1 cellular context compared by ENCODE assay signal in genomic region chr20:56805313-56805712, GRCh38.
TF ChIP-seq lines count a peak whose summit lies in the region.

No MANE protein-coding gene starts in this region.

TF ChIP-seq in H1, 55 proteins besides CTCF, POLR2A, EP300 and RAD21:
- TF ChIP-seq CHD1 (IDR thresholded peaks at IDR 0.05; ENCODE audit: low read depth, low read length) (no peak), KDM4A (IDR thresholded peaks at IDR 0.05; ENCODE audit: low read depth, low read length, severe bottlenecking) (no peak), MAX (IDR thresholded peaks at IDR 0.05) (no peak), SIX5 (IDR thresholded peaks at IDR 0.05; ENCODE audit: low read depth, low read length) (no peak), GABPA (IDR thresholded peaks at IDR 0.05; ENCODE audit: borderline replicate concordance, insufficient read depth, low read length) (no peak), GTF2F1 (IDR thresholded peaks at IDR 0.05; ENCODE audit: borderline replicate concordance, low read depth, low read length) (no peak), RNF2 (IDR thresholded peaks at IDR 0.05; ENCODE audit: borderline replicate concordance, low read depth, low read length, missing control alignments, poor library complexity, severe bottlenecking) (no peak), CTBP2 (IDR thresholded peaks at IDR 0.05; ENCODE audit: borderline replicate concordance, insufficient read depth, insufficient read length, low read length) (no peak)
